ENCODE assay signal across 2 cellular contexts in the genomic region with DNA sequence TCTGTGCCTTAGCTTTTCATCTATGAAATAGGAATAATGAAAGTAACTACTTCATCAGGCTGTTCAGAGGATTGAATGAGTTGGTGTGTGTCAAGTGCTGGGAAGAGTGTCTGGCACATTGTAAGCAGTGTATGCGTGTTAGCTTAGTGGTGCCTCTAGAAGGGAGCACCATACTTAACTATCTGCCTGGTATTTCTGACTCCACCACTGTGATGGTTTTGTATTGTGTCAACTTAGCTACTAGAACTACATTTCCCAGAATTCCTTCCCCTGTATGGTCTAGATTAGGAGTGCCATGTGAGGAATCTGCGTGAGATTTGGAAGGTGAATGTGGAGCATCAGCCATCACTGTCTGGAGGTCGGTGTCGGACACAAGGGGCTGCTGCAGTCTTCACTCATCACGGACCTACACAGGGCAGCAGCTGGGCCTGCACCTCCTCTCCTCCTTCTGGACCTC.
TF ChIP-seq lines count a peak whose summit lies in the region.

No MANE protein-coding gene starts in this region.

TF ChIP-seq in IMR-90, 13 proteins besides CTCF, POLR2A, EP300 and RAD21 (continued from another document):
- TF ChIP-seq MXI1 (IDR thresholded peaks at IDR 0.05; ENCODE audit: borderline replicate concordance, low read depth, low read length) = no peak
- TF ChIP-seq SMC3 (IDR thresholded peaks at IDR 0.05; ENCODE audit: low read depth, low read length) = no peak
- TF ChIP-seq, protein P1, sequence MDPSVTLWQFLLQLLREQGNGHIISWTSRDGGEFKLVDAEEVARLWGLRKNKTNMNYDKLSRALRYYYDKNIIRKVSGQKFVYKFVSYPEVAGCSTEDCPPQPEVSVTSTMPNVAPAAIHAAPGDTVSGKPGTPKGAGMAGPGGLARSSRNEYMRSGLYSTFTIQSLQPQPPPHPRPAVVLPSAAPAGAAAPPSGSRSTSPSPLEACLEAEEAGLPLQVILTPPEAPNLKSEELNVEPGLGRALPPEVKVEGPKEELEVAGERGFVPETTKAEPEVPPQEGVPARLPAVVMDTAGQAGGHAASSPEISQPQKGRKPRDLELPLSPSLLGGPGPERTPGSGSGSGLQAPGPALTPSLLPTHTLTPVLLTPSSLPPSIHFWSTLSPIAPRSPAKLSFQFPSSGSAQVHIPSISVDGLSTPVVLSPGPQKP (IDR thresholded peaks at IDR 0.05; ENCODE audit: borderline replicate concordance, low read depth, low read length) = no peak
- TF ChIP-seq, protein P2, sequence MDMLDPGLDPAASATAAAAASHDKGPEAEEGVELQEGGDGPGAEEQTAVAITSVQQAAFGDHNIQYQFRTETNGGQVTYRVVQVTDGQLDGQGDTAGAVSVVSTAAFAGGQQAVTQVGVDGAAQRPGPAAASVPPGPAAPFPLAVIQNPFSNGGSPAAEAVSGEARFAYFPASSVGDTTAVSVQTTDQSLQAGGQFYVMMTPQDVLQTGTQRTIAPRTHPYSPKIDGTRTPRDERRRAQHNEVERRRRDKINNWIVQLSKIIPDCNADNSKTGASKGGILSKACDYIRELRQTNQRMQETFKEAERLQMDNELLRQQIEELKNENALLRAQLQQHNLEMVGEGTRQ (IDR thresholded peaks at IDR 0.05; ENCODE audit: low read depth, low read length) = no peak
- TF ChIP-seq CHD1 (IDR thresholded peaks at IDR 0.05; ENCODE audit: low read depth, low read length) = no peak
- TF ChIP-seq FOS (IDR thresholded peaks at IDR 0.05; ENCODE audit: low read depth, low read length) = no peak
- TF ChIP-seq MAZ (IDR thresholded peaks at IDR 0.05; ENCODE audit: borderline replicate concordance, low read depth, low read length) = no peak
- no peak for TF ChIP-seq BHLHE40 (IDR thresholded peaks at IDR 0.05; ENCODE audit: low read depth, low read length)
- TF ChIP-seq RFX5 (IDR thresholded peaks at IDR 0.05; ENCODE audit: low read depth, low read length) = no peak

TF ChIP-seq in HepG2, 621 proteins besides CTCF, POLR2A, EP300 and RAD21 (continued from another document):
- TF ChIP-seq SALL1 (CRISPR knock-in tag; IDR thresholded peaks at IDR 0.05) (0 out of 2 replicates have a peak, but pooled peaks have one; percentile 20), GTF3A (CRISPR knock-in tag; conservative IDR thresholded peaks at IDR 0.05) (no peak), NONO (IDR thresholded peaks at IDR 0.05) (no peak), NONO (CRISPR knock-in tag; conservative IDR thresholded peaks at IDR 0.05) (no peak), ZNF484 (CRISPR knock-in tag; IDR thresholded peaks at IDR 0.05; ENCODE audit: borderline replicate concordance, low read depth) (no peak), ZNF143 (CRISPR knock-in tag; IDR thresholded peaks at IDR 0.05) (peak; percentile 82)
- TF ChIP-seq, protein P3, sequence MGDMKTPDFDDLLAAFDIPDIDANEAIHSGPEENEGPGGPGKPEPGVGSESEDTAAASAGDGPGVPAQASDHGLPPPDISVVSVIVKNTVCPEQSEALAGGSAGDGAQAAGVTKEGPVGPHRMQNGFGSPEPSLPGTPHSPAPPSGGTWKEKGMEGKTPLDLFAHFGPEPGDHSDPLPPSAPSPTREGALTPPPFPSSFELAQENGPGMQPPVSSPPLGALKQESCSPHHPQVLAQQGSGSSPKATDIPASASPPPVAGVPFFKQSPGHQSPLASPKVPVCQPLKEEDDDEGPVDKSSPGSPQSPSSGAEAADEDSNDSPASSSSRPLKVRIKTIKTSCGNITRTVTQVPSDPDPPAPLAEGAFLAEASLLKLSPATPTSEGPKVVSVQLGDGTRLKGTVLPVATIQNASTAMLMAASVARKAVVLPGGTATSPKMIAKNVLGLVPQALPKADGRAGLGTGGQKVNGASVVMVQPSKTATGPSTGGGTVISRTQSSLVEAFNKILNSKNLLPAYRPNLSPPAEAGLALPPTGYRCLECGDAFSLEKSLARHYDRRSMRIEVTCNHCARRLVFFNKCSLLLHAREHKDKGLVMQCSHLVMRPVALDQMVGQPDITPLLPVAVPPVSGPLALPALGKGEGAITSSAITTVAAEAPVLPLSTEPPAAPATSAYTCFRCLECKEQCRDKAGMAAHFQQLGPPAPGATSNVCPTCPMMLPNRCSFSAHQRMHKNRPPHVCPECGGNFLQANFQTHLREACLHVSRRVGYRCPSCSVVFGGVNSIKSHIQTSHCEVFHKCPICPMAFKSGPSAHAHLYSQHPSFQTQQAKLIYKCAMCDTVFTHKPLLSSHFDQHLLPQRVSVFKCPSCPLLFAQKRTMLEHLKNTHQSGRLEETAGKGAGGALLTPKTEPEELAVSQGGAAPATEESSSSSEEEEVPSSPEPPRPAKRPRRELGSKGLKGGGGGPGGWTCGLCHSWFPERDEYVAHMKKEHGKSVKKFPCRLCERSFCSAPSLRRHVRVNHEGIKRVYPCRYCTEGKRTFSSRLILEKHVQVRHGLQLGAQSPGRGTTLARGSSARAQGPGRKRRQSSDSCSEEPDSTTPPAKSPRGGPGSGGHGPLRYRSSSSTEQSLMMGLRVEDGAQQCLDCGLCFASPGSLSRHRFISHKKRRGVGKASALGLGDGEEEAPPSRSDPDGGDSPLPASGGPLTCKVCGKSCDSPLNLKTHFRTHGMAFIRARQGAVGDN (CRISPR knock-in tag; IDR thresholded peaks at IDR 0.05) = peak; percentile 60
TF ChIP-seq in HepG2: peak in this region for 4.
